9 cellular contexts compared by ENCODE assay signal in the genomic region with DNA sequence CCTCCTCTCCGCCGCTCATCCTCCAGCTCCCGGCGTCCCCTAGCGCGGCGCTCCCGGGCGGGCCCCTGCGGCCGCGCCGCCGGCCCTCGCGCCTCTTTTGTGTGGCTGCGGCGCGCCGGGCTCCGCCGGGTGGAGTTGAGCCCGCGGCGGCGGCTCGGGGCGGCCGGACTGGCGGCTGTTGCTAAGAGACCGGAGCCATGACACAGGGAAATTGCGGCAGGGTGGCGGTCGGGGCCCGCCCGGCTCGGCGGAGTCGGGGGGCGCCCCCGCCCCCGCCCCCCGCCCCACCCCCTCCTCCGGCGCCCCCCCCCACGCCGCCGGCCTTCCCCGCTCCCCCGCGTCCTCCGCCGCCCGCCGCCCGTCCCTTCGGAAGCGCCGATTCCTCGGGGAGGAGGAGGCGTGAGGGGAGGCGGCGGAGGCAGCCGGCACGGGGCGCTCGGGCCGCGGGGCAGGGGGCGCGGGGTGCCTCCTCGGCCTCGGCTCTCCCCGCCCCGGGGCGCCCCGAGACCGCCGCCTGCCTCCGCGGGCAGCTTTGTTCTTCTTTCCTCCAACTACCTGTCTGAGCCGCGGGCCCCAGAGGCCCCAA. TPM values are rescaled to one million over a fixed set of nuclear protein-coding genes. Genes with fewer than 3 reads are reported as not detected.
A peak's percentile ranks its signal among the peaks of the same experiment; 100 is the strongest.
DNase-seq lines count a peak whose midpoint lies in the region; ATAC-seq and TF ChIP-seq lines count a peak whose summit lies in the region.
"Had no signal": no experiment of that assay in that cellular context is flagged by ENCODE, and none has a peak within 500 bp of the region (broad histone marks: within the 10 kb centered on the region; RNA-seq: fewer than 3 reads in every experiment).

TSS of gene TMEM200C (minus strand) at position 223 of the 586 bp plus-strand sequence. CDS start 3,459 bp downstream, outside the sequence.

- peaks cover 24% of the 10 kb centered on the region for H3K4me1 ChIP-seq in mesenchymal stem cell (ENCODE audit: control insufficient read depth, insufficient read depth, low read depth, low read length)
- peaks cover 0 to 8% of the 10 kb centered on the region in 2 donors for H3K4me1 ChIP-seq in uterus

- H3K9me3 ChIP-seq in mesenchymal stem cell (ENCODE audit: control insufficient read depth, low read length): no peaks in the 10 kb centered on the region
- H3K9me3 ChIP-seq in uterus: no peaks in the 10 kb centered on the region

- H3K36me3 ChIP-seq in mesenchymal stem cell (ENCODE audit: control insufficient read depth in 1 of 2, insufficient read depth in 2 of 2, low read depth in 1 of 2, low read length in 2 of 2): no peaks in the 10 kb centered on the region
- H3K36me3 ChIP-seq in uterus: no peaks in the 10 kb centered on the region

- H3K4ac ChIP-seq in mesenchymal stem cell (ENCODE audit: low read depth in 1 of 2, low read length in 2 of 2): no peak within 1 kb of the TSS

- peak within 1 kb of the TSS; percentile 80 for H3K4me2 ChIP-seq in mesenchymal stem cell (ENCODE audit: low read length, poor library complexity, severe bottlenecking)

- intact Hi-C loops in uterus (cut with DNase I; ENCODE audit: low total_unique reads): no loop called here

- H3K18ac ChIP-seq in mesenchymal stem cell (ENCODE audit: low read depth in 1 of 2, low read length in 2 of 2): no peak within 1 kb of the TSS

- H2BK5ac ChIP-seq in mesenchymal stem cell (ENCODE audit: low read depth, low read length, poor library complexity, severe bottlenecking): no peak within 1 kb of the TSS

- no peak within 1 kb of the TSS for H2BK120ac ChIP-seq in mesenchymal stem cell (ENCODE audit: low read depth, low read length)

- DNase-seq in GM12865 (ENCODE audit: low read depth) (peak; percentile 21), cerebellum (ENCODE audit: low spot score) (peak; percentile 22), mesenchymal stem cell (peak; percentile 6), uterus (peak in 1 of 2 donors; percentile 23), CD1c-positive myeloid dendritic cell (ENCODE audit: extremely low spot score) (no peak), pons (ENCODE audit: low spot score) (no peak)
- DNase-seq in activated CD4-positive, alpha-beta T cell treated with anti-CD3 and anti-CD28 coated beads for 48 hours: no peak

- 0% methylated on average over 8 of the region's 83 CpGs for WGBS in mesenchymal stem cell

- no peak within 1 kb of the TSS for H4K91ac ChIP-seq in mesenchymal stem cell (ENCODE audit: low read length)

- H3K9ac ChIP-seq in mesenchymal stem cell (ENCODE audit: low read length): peak within 1 kb of the TSS; percentile 55

- no peak within 1 kb of the TSS for H3K27ac ChIP-seq in mesenchymal stem cell (ENCODE audit: low read length, poor library complexity, severe bottlenecking)
- H3K27ac ChIP-seq in uterus: no peak within 1 kb of the TSS

- no peak within 1 kb of the TSS for H2BK15ac ChIP-seq in mesenchymal stem cell (ENCODE audit: low read depth, poor library complexity, severe bottlenecking)

- ATAC-seq in HG03159 (IDR thresholded peaks at IDR 0.05; ENCODE audit: unreplicated experiment): peak; percentile 50

- no peak within 1 kb of the TSS for H3K14ac ChIP-seq in mesenchymal stem cell (ENCODE audit: low read length in 2 of 2)

- no peak within 1 kb of the TSS for H2BK12ac ChIP-seq in mesenchymal stem cell (ENCODE audit: low read length in 2 of 2)

- no peaks in the 10 kb centered on the region for H3K79me1 ChIP-seq in mesenchymal stem cell (replicated peaks; ENCODE audit: low read length, poor library complexity, severe bottlenecking)

- no peak within 1 kb of the TSS for H2AK5ac ChIP-seq in mesenchymal stem cell (ENCODE audit: low read length, severe bottlenecking)

- peak within 1 kb of the TSS; percentile 43 for H2AFZ ChIP-seq in mesenchymal stem cell (ENCODE audit: low read depth, low read length)

- no peak within 1 kb of the TSS for H4K8ac ChIP-seq in mesenchymal stem cell (ENCODE audit: low read length)

- H3K4me3 ChIP-seq in GM12865 (ENCODE audit: low read depth, low read length): peak within 1 kb of the TSS; percentile 15
- peak within 1 kb of the TSS; percentile 33 to 75 for H3K4me3 ChIP-seq in mesenchymal stem cell (ENCODE audit: insufficient read depth in 1 of 2, low read depth in 1 of 2, low read length in 2 of 2)
- peak within 1 kb of the TSS; percentile 6 to 46 for H3K4me3 ChIP-seq in uterus

- no peak for TF ChIP-seq CTCF in GM12865 (IDR thresholded peaks at IDR 0.05; ENCODE audit: insufficient read depth, low read depth, low read length, missing control alignments)
- no peak for TF ChIP-seq CTCF in uterus (IDR thresholded peaks at IDR 0.05)

- no peak for TF ChIP-seq POLR2A in uterus (IDR thresholded peaks at IDR 0.05)

- H3K27me3 ChIP-seq in mesenchymal stem cell (ENCODE audit: control insufficient read depth in 1 of 2, insufficient read depth in 1 of 2, low read length in 2 of 2) (peaks cover 65 to 76% of the 10 kb centered on the region in 2 experiments), uterus (peaks cover 4 to 28% of the 10 kb centered on the region in 2 donors)

- H3K23ac ChIP-seq in mesenchymal stem cell (ENCODE audit: low read length in 2 of 2): peak within 1 kb of the TSS in 1 of 2 experiments; percentile 70

RNA-seq across cellular contexts. Expression of gene TMEM200C, which starts in this region (rescaled TPM):
- total RNA-seq in cerebellum (11.7 TPM), uterus (1 to 10 TPM in 1 of 4 donors, under 1 TPM in 1, not detected in 2; 0.69 to 1.6 TPM)
- 0.28 TPM for polyA plus RNA-seq in mesenchymal stem cell (2013, experiment 1 of 2)
- polyA plus RNA-seq in mesenchymal stem cell (2013, experiment 2 of 2): 0.25 TPM
- total RNA-seq: LHCN-M2 had no signal

Comparison
In these comparisons a context has a peak if more than half of its experiments do, and no peak if none do; other contexts are left out.
1. DNase-seq: peak in GM12865 (single experiment), cerebellum (single experiment) and mesenchymal stem cell (single experiment); none in activated CD4-positive, alpha-beta T cell treated with anti-CD3 and anti-CD28 coated beads for 48 hours (single experiment), CD1c-positive myeloid dendritic cell (single experiment) and pons (single experiment).
2. Peak in every context shown above with its lines, with median percentiles within 50 percentile points of each other: H3K4me3 ChIP-seq.